Comparison of ENCODE assay signal across 1 cellular context in genomic region chr1:8908388-8909151, GRCh38.
TF ChIP-seq lines count a peak whose summit lies in the region.

No MANE protein-coding gene starts in this region.

TF ChIP-seq in K562, 482 proteins besides CTCF, POLR2A, EP300 and RAD21:
- TF ChIP-seq FOXP1 (CRISPR knock-in tag; IDR thresholded peaks at IDR 0.05) (no peak), PYGO2 (tag; IDR thresholded peaks at IDR 0.05) (no peak), ZNF589 (CRISPR knock-in tag; IDR thresholded peaks at IDR 0.05; ENCODE audit: low read depth) (no peak), CC2D1A (IDR thresholded peaks at IDR 0.05) (no peak), ARID3A (IDR thresholded peaks at IDR 0.05; ENCODE audit: borderline replicate concordance, low read depth, low read length) (no peak), LARP7 (IDR thresholded peaks at IDR 0.05) (no peak), PTRF (tag; IDR thresholded peaks at IDR 0.05) (no peak), ZNF740 (CRISPR knock-in tag; IDR thresholded peaks at IDR 0.05) (no peak), ZNF740 (tag; IDR thresholded peaks at IDR 0.05) (no peak), ZC3H11A (IDR thresholded peaks at IDR 0.05; ENCODE audit: low read depth, low read length) (no peak), HMGN3 (IDR thresholded peaks at IDR 0.05; ENCODE audit: borderline replicate concordance, extremely low read depth, insufficient read length, low read depth, low read length) (no peak), HCFC1 (IDR thresholded peaks at IDR 0.05; ENCODE audit: low read depth, low read length) (no peak), CSDE1 (IDR thresholded peaks at IDR 0.05) (no peak), TFAP4 (CRISPR knock-in tag; IDR thresholded peaks at IDR 0.05; ENCODE audit: borderline replicate concordance) (no peak), ZNF280A (IDR thresholded peaks at IDR 0.05; ENCODE audit: low read depth, partially characterized antibody) (no peak), NFXL1 (CRISPR knock-in tag; IDR thresholded peaks at IDR 0.05) (no peak), FOXM1 (IDR thresholded peaks at IDR 0.05; ENCODE audit: low read depth) (no peak), FOXM1 (CRISPR knock-in tag; IDR thresholded peaks at IDR 0.05; ENCODE audit: low read depth) (no peak)
